ENCODE assay signal across 8 cellular contexts in genomic region chr4:72567821-72568620, GRCh38. TPM values are rescaled to one million over a fixed set of nuclear protein-coding genes. Genes with fewer than 3 reads are reported as not detected.
DNase-seq lines count a peak whose midpoint lies in the region; ATAC-seq and TF ChIP-seq lines count a peak whose summit lies in the region.

No MANE protein-coding gene starts in this region.

- H3K23ac ChIP-seq in trophoblast cell (ENCODE audit: low read length), result no peak overlapping the region

- H3K36me3 ChIP-seq in left ventricle myocardium inferior (no peaks in the 10 kb centered on the region), trophoblast cell (ENCODE audit: control insufficient read depth in 1 of 2, insufficient read depth in 2 of 2, low read length in 2 of 2) (no peaks in the 10 kb centered on the region)

- H3K4me1 ChIP-seq in left ventricle myocardium inferior (peaks cover 26% of the 10 kb centered on the region), trophoblast cell (ENCODE audit: control insufficient read depth in 1 of 2, insufficient read depth in 2 of 2, low read length in 2 of 2) (peaks cover 2 to 4% of the 10 kb centered on the region in 2 experiments)

- H3K79me2 ChIP-seq in trophoblast cell (ENCODE audit: control insufficient read depth, insufficient read depth, low read length, poor library complexity), result peaks cover 4% of the 10 kb centered on the region

- peak overlapping the region; percentile 31 for H2BK5ac ChIP-seq in trophoblast cell (ENCODE audit: low read depth, low read length, poor library complexity)

- H3K9me3 ChIP-seq in left ventricle myocardium inferior (replicated peaks) (no peaks in the 10 kb centered on the region), trophoblast cell (ENCODE audit: insufficient read depth, low read depth, low read length) (no peaks in the 10 kb centered on the region)

- H3K4ac ChIP-seq in trophoblast cell (ENCODE audit: low read depth, low read length), result no peak overlapping the region

- H2AFZ ChIP-seq in trophoblast cell (ENCODE audit: insufficient read depth, low read length, poor library complexity), result peak overlapping the region; percentile 38

- ATAC-seq in GM21367 (IDR thresholded peaks at IDR 0.05; ENCODE audit: unreplicated experiment) (peak; percentile 56), HG03457 (IDR thresholded peaks at IDR 0.05; ENCODE audit: unreplicated experiment) (no peak), HG02840 (IDR thresholded peaks at IDR 0.05; ENCODE audit: low FRiP score, unreplicated experiment) (no peak)

- peak overlapping the region; percentile 98 for H3K4me2 ChIP-seq in trophoblast cell (ENCODE audit: low read length)

- H3K18ac ChIP-seq in trophoblast cell (ENCODE audit: low read length), result peak overlapping the region; percentile 25

- no peak overlapping the region for H4K91ac ChIP-seq in trophoblast cell (ENCODE audit: low read depth, low read length)

- H2BK12ac ChIP-seq in trophoblast cell (ENCODE audit: low read length), result no peak overlapping the region

- intact Hi-C loops in left ventricle myocardium inferior (cut with micrococcal nuclease), result no loop called here

- no peak overlapping the region for H4K8ac ChIP-seq in trophoblast cell (ENCODE audit: low read depth, low read length)

- TF ChIP-seq CTCF in left ventricle myocardium inferior (IDR thresholded peaks at IDR 0.05; ENCODE audit: borderline replicate concordance), result peak; percentile 28

- H3K9ac ChIP-seq in trophoblast cell (ENCODE audit: low read length), result peak overlapping the region; percentile 78

- H2AK5ac ChIP-seq in trophoblast cell (ENCODE audit: low read length), result no peak overlapping the region

- no peak overlapping the region for H3K14ac ChIP-seq in trophoblast cell (ENCODE audit: low read length)

- DNase-seq in D341Med (ENCODE audit: low spot score), result peak; percentile 47
- DNase-seq in NCI-H460 (ENCODE audit: extremely low read depth, low read depth), result peak; percentile 35
- DNase-seq in amniotic stem cell (lab: John Stamatoyannopoulos, UW), result peak; percentile 83
- DNase-seq in left ventricle myocardium inferior, result peak; percentile 40
- peak; percentile 82 to 86 for DNase-seq in trophoblast cell

- H3K27me3 ChIP-seq in left ventricle myocardium inferior (ENCODE audit: low read depth), result peaks cover 7% of the 10 kb centered on the region
- H3K27me3 ChIP-seq in trophoblast cell (ENCODE audit: insufficient read depth, low read length), result no peaks in the 10 kb centered on the region

- peaks cover 13% of the 10 kb centered on the region for H3K79me1 ChIP-seq in trophoblast cell (ENCODE audit: low read length)

- H3K27ac ChIP-seq in left ventricle myocardium inferior (replicated peaks) (peak overlapping the region; percentile 44), trophoblast cell (ENCODE audit: low read depth, low read length) (peak overlapping the region; percentile 69)

- no peak overlapping the region for H2BK120ac ChIP-seq in trophoblast cell (ENCODE audit: insufficient read depth, low read length, poor library complexity)

- H3K4me3 ChIP-seq in left ventricle myocardium inferior (peak overlapping the region; percentile 74), trophoblast cell (ENCODE audit: low read depth, low read length) (peak overlapping the region; percentile 60)

- H4K12ac ChIP-seq in trophoblast cell (ENCODE audit: low read depth, low read length), result no peak overlapping the region

- no CpG with 5 or more reads among the region's 40 CpGs for WGBS in trophoblast cell (ENCODE audit: extremely low coverage, insufficient coverage, insufficient read length)

RNA-seq across cellular contexts. Expression of gene ADAMTS3, which starts 1.0 kb away (rescaled TPM):
- total RNA-seq in NCI-H460 (2014; rRNA removed; shearing (Covaris generic)), result 0.07 and 0.14 TPM in 2 replicates
- 0.79 and 1.4 TPM in 2 replicates for polyA plus RNA-seq in NCI-H460 (2014; cell fraction: nucleus; rRNA removed)
- total RNA-seq in left ventricle myocardium inferior, result 0.60 TPM
- polyA plus RNA-seq in trophoblast cell (2013), result 12.0 and 12.6 TPM in 2 replicates
